ENCODE assay signal across 1 cellular context in the genomic region with DNA sequence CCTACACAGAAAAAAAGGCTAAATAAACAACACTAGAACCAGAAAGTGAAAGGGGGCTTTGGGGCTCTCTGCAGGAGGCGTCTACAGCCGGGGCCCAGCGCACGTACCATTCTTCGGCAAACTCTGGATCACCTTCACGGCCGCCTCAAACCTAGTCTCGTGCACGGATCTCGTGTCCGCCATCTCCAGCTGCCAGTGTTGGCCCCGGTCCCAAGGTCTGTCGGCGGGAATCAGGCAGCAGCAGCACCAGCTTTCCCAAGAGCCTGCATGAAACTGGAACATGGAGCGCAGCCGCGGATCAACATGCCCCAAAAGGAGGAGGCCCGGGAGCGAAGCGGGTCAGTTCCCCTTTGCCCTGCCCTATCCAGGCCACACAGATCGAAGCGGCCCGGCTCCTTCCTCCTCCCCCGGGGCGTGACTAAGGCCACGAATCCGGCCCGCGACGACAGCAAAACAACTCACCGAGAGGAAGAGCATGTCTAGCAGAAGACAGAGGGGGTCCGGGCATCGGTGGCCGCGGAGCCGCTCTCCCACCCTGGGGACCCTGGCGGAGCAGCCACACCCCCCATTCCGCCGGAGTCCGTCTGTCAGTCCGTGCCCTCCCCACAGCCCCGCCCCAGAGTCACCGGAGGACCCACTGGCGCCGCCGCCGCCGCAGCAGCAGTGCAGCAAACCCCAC.
TF ChIP-seq lines count a peak whose summit lies in the region.

A gene with protein sequence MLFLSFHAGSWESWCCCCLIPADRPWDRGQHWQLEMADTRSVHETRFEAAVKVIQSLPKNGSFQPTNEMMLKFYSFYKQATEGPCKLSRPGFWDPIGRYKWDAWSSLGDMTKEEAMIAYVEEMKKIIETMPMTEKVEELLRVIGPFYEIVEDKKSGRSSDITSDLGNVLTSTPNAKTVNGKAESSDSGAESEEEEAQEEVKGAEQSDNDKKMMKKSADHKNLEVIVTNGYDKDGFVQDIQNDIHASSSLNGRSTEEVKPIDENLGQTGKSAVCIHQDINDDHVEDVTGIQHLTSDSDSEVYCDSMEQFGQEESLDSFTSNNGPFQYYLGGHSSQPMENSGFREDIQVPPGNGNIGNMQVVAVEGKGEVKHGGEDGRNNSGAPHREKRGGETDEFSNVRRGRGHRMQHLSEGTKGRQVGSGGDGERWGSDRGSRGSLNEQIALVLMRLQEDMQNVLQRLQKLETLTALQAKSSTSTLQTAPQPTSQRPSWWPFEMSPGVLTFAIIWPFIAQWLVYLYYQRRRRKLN (minus strand): TSS at position 586 of the 679 bp plus-strand sequence. CDS start 109 bp downstream, at position 477.

TF ChIP-seq in HepG2, 621 proteins besides CTCF, POLR2A, EP300 and RAD21 (continued from another document and continues in another):
- TF ChIP-seq, protein P1, sequence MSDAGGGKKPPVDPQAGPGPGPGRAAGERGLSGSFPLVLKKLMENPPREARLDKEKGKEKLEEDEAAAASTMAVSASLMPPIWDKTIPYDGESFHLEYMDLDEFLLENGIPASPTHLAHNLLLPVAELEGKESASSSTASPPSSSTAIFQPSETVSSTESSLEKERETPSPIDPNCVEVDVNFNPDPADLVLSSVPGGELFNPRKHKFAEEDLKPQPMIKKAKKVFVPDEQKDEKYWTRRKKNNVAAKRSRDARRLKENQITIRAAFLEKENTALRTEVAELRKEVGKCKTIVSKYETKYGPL (CRISPR knock-in tag; IDR thresholded peaks at IDR 0.05) = no peak
- TF ChIP-seq NKX3-1 (CRISPR knock-in tag; IDR thresholded peaks at IDR 0.05) (peak; percentile 37; the same call in 1 of the 2 replicates), REST (IDR thresholded peaks at IDR 0.05; ENCODE audit: borderline replicate concordance in 1 of 2, low read depth in 1 of 2, low read length in 2 of 2) (peak in 1 of 2 experiments; percentile 50; a peak in 1 of 4 replicates), WIZ (CRISPR knock-in tag; IDR thresholded peaks at IDR 0.05) (0 out of 2 replicates have a peak, but pooled peaks have one; percentile 80), ZNF207 (IDR thresholded peaks at IDR 0.05; ENCODE audit: borderline replicate concordance) (no peak), HNF4G (IDR thresholded peaks at IDR 0.05; ENCODE audit: borderline replicate concordance, low read depth, low read length) (no peak), HNF4G (CRISPR knock-in tag; IDR thresholded peaks at IDR 0.05; ENCODE audit: borderline replicate concordance, low read depth) (no peak), ZBTB26 (CRISPR knock-in tag; IDR thresholded peaks at IDR 0.05; ENCODE audit: borderline replicate concordance) (peak; percentile 31; the same call in 1 of the 2 replicates), ZNF496 (CRISPR knock-in tag; IDR thresholded peaks at IDR 0.05; ENCODE audit: insufficient replicate concordance) (no peak), RFX1 (IDR thresholded peaks at IDR 0.05) (no peak), ZMYM4 (CRISPR knock-in tag; IDR thresholded peaks at IDR 0.05) (peak; percentile 40; the same call in 1 of the 2 replicates), MATR3 (CRISPR knock-in tag; IDR thresholded peaks at IDR 0.05) (no peak), FOSL2 (CRISPR knock-in tag; IDR thresholded peaks at IDR 0.05) (peak; percentile 5; the same call in 1 of the 2 replicates), MED8 (CRISPR knock-in tag; IDR thresholded peaks at IDR 0.05; ENCODE audit: insufficient replicate concordance) (peak; percentile 54), PHB2 (IDR thresholded peaks at IDR 0.05; ENCODE audit: partially characterized antibody) (no peak), KLF16 (CRISPR knock-in tag; IDR thresholded peaks at IDR 0.05) (peak in 1 of 2 experiments; percentile 59; a peak in 1 of 4 replicates), ELF1 (CRISPR knock-in tag; IDR thresholded peaks at IDR 0.05) (0 out of 2 replicates have a peak, but pooled peaks have one; percentile 32), NR2F6 (IDR thresholded peaks at IDR 0.05) (peak; percentile 31; the same call in 1 of the 2 replicates), NR2F6 (CRISPR knock-in tag; IDR thresholded peaks at IDR 0.05) (no peak; the same call in 1 of the 2 replicates), AGO1 (IDR thresholded peaks at IDR 0.05; ENCODE audit: low read depth, low read length, poor library complexity, severe bottlenecking) (peak; percentile 70), RXRA (CRISPR knock-in tag; IDR thresholded peaks at IDR 0.05) (peak; percentile 64; the same call in 1 of the 2 replicates), ZNF766 (CRISPR knock-in tag; IDR thresholded peaks at IDR 0.05; ENCODE audit: borderline replicate concordance) (peak; percentile 18; the same call in 1 of the 2 replicates), HOXA5 (CRISPR knock-in tag; IDR thresholded peaks at IDR 0.05) (peak; percentile 85)
- TF ChIP-seq, protein P2, sequence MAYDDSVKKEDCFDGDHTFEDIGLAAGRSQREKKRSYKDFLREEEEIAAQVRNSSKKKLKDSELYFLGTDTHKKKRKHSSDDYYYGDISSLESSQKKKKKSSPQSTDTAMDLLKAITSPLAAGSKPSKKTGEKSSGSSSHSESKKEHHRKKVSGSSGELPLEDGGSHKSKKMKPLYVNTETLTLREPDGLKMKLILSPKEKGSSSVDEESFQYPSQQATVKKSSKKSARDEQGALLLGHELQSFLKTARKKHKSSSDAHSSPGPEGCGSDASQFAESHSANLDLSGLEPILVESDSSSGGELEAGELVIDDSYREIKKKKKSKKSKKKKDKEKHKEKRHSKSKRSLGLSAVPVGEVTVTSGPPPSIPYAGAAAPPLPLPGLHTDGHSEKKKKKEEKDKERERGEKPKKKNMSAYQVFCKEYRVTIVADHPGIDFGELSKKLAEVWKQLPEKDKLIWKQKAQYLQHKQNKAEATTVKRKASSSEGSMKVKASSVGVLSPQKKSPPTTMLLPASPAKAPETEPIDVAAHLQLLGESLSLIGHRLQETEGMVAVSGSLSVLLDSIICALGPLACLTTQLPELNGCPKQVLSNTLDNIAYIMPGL (CRISPR knock-in tag; IDR thresholded peaks at IDR 0.05; ENCODE audit: borderline replicate concordance in 1 of 2, low read depth in 1 of 2) = peak; percentile 67 to 78
- TF ChIP-seq, protein P3, sequence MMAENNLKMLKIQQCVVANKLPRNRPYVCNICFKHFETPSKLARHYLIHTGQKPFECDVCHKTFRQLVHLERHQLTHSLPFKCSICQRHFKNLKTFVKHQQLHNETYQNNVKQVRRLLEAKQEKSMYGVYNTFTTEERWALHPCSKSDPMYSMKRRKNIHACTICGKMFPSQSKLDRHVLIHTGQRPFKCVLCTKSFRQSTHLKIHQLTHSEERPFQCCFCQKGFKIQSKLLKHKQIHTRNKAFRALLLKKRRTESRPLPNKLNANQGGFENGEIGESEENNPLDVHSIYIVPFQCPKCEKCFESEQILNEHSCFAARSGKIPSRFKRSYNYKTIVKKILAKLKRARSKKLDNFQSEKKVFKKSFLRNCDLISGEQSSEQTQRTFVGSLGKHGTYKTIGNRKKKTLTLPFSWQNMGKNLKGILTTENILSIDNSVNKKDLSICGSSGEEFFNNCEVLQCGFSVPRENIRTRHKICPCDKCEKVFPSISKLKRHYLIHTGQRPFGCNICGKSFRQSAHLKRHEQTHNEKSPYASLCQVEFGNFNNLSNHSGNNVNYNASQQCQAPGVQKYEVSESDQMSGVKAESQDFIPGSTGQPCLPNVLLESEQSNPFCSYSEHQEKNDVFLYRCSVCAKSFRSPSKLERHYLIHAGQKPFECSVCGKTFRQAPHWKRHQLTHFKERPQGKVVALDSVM (CRISPR knock-in tag; IDR thresholded peaks at IDR 0.05) = peak; percentile 40; the same call in 1 of the 2 replicates
- TF ChIP-seq, protein P4, sequence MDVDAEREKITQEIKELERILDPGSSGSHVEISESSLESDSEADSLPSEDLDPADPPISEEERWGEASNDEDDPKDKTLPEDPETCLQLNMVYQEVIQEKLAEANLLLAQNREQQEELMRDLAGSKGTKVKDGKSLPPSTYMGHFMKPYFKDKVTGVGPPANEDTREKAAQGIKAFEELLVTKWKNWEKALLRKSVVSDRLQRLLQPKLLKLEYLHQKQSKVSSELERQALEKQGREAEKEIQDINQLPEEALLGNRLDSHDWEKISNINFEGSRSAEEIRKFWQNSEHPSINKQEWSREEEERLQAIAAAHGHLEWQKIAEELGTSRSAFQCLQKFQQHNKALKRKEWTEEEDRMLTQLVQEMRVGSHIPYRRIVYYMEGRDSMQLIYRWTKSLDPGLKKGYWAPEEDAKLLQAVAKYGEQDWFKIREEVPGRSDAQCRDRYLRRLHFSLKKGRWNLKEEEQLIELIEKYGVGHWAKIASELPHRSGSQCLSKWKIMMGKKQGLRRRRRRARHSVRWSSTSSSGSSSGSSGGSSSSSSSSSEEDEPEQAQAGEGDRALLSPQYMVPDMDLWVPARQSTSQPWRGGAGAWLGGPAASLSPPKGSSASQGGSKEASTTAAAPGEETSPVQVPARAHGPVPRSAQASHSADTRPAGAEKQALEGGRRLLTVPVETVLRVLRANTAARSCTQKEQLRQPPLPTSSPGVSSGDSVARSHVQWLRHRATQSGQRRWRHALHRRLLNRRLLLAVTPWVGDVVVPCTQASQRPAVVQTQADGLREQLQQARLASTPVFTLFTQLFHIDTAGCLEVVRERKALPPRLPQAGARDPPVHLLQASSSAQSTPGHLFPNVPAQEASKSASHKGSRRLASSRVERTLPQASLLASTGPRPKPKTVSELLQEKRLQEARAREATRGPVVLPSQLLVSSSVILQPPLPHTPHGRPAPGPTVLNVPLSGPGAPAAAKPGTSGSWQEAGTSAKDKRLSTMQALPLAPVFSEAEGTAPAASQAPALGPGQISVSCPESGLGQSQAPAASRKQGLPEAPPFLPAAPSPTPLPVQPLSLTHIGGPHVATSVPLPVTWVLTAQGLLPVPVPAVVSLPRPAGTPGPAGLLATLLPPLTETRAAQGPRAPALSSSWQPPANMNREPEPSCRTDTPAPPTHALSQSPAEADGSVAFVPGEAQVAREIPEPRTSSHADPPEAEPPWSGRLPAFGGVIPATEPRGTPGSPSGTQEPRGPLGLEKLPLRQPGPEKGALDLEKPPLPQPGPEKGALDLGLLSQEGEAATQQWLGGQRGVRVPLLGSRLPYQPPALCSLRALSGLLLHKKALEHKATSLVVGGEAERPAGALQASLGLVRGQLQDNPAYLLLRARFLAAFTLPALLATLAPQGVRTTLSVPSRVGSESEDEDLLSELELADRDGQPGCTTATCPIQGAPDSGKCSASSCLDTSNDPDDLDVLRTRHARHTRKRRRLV (CRISPR knock-in tag; IDR thresholded peaks at IDR 0.05) = peak; percentile 61; the same call in 1 of the 2 replicates
- TF ChIP-seq, protein P5, sequence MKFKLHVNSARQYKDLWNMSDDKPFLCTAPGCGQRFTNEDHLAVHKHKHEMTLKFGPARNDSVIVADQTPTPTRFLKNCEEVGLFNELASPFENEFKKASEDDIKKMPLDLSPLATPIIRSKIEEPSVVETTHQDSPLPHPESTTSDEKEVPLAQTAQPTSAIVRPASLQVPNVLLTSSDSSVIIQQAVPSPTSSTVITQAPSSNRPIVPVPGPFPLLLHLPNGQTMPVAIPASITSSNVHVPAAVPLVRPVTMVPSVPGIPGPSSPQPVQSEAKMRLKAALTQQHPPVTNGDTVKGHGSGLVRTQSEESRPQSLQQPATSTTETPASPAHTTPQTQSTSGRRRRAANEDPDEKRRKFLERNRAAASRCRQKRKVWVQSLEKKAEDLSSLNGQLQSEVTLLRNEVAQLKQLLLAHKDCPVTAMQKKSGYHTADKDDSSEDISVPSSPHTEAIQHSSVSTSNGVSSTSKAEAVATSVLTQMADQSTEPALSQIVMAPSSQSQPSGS (CRISPR knock-in tag; IDR thresholded peaks at IDR 0.05) = 0 out of 2 replicates have a peak, but pooled peaks have one; percentile 50
